In the genomic region with DNA sequence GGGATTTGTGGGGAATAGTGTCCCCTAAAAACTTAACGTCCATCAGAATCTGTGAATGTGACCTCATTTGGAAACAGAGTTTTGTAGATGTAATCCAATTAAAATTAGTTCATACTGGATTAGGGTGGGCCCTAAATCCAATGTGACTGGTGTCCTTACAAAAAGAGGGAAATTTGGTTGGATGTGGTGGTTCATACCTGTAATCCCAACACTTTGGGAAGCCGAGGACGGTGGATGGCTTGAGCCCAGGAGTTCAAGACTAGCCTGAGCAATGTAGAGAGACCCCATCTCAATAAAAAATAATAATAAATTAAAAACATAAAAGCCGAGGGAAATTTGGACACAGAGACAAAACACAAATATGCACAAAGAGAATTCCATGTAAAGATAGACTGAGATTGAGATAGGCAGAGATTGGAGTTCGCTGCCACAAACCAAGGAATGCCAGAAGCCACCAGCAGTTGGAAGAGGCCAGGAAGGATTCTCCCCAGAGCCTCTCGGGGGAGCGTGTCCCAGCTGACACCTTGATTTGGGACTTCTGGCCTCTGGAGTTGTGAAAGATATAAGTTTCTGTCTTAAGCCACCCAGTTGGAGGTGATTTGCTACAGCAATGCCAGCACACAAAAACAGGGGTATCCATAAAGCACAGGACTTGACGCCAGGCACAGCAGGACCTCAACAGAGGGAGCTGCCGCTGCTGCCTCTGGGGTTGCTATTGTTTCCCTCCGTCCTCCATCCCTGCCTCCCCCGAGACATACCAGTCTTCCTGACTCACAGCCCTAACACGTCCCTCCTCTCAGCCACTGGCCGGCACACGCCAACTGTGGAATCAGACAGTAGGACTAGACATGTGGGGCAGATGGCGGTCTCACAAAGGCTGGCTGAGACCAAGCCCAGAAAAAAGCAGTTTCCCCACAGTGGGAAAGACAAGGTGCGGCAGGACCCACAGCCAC, we compare ENCODE assay signal across 7 cellular contexts.
DNase-seq lines count a peak whose midpoint lies in the region; ATAC-seq and TF ChIP-seq lines count a peak whose summit lies in the region.

No MANE protein-coding gene starts in this region.

- no TSS peak for BruUV-seq in PC-3 (replicated peaks; lab: Mats Ljungman, UMichigan)

- H3K9ac ChIP-seq in PC-3 (ENCODE audit: low read length), result no peak overlapping the region
- peak overlapping the region; percentile 19 for H3K9ac ChIP-seq in mucosa of stomach (ENCODE audit: low read length)

- no peak overlapping the region for H3K4me2 ChIP-seq in PC-3 (ENCODE audit: low read length)

- no peaks in the 10 kb centered on the region for H3K79me2 ChIP-seq in PC-3 (ENCODE audit: low read length)

- H2AFZ ChIP-seq in PC-3 (ENCODE audit: low read length), result 0 out of 2 replicates have a peak overlapping the region, but pooled peaks have one; percentile 1

- no peak overlapping the region for H3K4me3 ChIP-seq in PC-3 (ENCODE audit: low read length)
- H3K4me3 ChIP-seq in mucosa of stomach (ENCODE audit: low read length), result no peak overlapping the region
- no peak overlapping the region for H3K4me3 ChIP-seq in aorta (ENCODE audit: low read length in 2 of 2)

- H3K9me2 ChIP-seq in PC-3 (replicated peaks; ENCODE audit: low read length), result no peaks in the 10 kb centered on the region

- intact Hi-C loops in PC-3 (cut with micrococcal nuclease), result no loop called here
- intact Hi-C loops in aorta (cut with DNase I), result loop anchor here (2.0 kb wide), 2 partner anchors 34 to 36 kb away; no protein-coding TSS in a partner anchor

- TF ChIP-seq CTCF in PC-3 (conservative IDR thresholded peaks at IDR 0.05; ENCODE audit: low read depth, low read length), result no peak

- POLR2A ChIA-PET in PC-3 (lab: Charles Lee; ENCODE audit: unreplicated experiment), result no interaction called here

- H3K9me3 ChIP-seq in PC-3 (ENCODE audit: low read length), result no peaks in the 10 kb centered on the region
- H3K9me3 ChIP-seq in mucosa of stomach (ENCODE audit: control insufficient read depth, low read length), result no peaks in the 10 kb centered on the region
- H3K9me3 ChIP-seq in aorta (ENCODE audit: control insufficient read depth, low read length), result no peaks in the 10 kb centered on the region

- H3K4me1 ChIP-seq in PC-3 (ENCODE audit: insufficient read depth, low read length) (peaks cover 21% of the 10 kb centered on the region), mucosa of stomach (ENCODE audit: control insufficient read depth, insufficient read depth, low read length) (peaks cover 65% of the 10 kb centered on the region), aorta (ENCODE audit: control insufficient read depth in 1 of 2, insufficient read depth in 2 of 2, low read length in 2 of 2) (peaks cover 0 to 5% of the 10 kb centered on the region in 2 donors)

- 27 to 28% methylated on average over 16 of the region's 16 CpGs for WGBS in aorta, 2 donors

- no peak overlapping the region for H3K27ac ChIP-seq in PC-3 (ENCODE audit: low read length)
- H3K27ac ChIP-seq in aorta (ENCODE audit: low read depth in 1 of 2, low read length in 2 of 2), result peak overlapping the region; percentile 43 to 98

- no peaks in the 10 kb centered on the region for H3F3A ChIP-seq in PC-3 (ENCODE audit: low read length, unreplicated experiment)

- H3K36me3 ChIP-seq in PC-3 (ENCODE audit: low read depth, low read length) (no peaks in the 10 kb centered on the region), mucosa of stomach (ENCODE audit: control insufficient read depth, insufficient read depth, low read length) (no peaks in the 10 kb centered on the region), aorta (ENCODE audit: control insufficient read depth in 1 of 2, insufficient read depth in 2 of 2, low read length in 1 of 2) (no peaks in the 10 kb centered on the region)

- CTCF ChIA-PET in PC-3 (lab: Charles Lee), result no interaction called here

- no peak for ATAC-seq in PC-3
- peak; percentile 64 for ATAC-seq in esophagus mucosa
- peak; percentile 73 for ATAC-seq in aorta (ENCODE audit: low FRiP score)
- no peak for ATAC-seq in GM18498 (IDR thresholded peaks at IDR 0.05; ENCODE audit: unreplicated experiment)

- H4K20me1 ChIP-seq in PC-3 (ENCODE audit: low read length), result no peaks in the 10 kb centered on the region

- DNase-seq in PC-3 (peak; percentile 34), aorta (peak; percentile 87 to 92), NOMO-1 (lab: John Stamatoyannopoulos, UW; ENCODE audit: unreplicated experiment in 2 of 2) (no peak), KG1 (lab: John Stamatoyannopoulos, UW) (no peak)

- H3K27me3 ChIP-seq in PC-3 (ENCODE audit: low read length) (no peaks in the 10 kb centered on the region), mucosa of stomach (ENCODE audit: control insufficient read depth, insufficient read depth, low read length) (no peaks in the 10 kb centered on the region), aorta (ENCODE audit: control insufficient read depth in 1 of 2, insufficient read depth in 2 of 2, low read length in 1 of 2) (no peaks in the 10 kb centered on the region)

Comparison
In these comparisons a context has a peak if more than half of its experiments do, and no peak if none do; other contexts are left out.
1. ATAC-seq: peak in esophagus mucosa (single experiment) and aorta (single experiment); none in PC-3 (single experiment) and GM18498 (single experiment).
2. DNase-seq: peak in PC-3 (single experiment) and aorta (2 of 2); none in NOMO-1 (0 of 2) and KG1 (single experiment).